ENCODE assay signal across 20 cellular contexts in the genomic region with DNA sequence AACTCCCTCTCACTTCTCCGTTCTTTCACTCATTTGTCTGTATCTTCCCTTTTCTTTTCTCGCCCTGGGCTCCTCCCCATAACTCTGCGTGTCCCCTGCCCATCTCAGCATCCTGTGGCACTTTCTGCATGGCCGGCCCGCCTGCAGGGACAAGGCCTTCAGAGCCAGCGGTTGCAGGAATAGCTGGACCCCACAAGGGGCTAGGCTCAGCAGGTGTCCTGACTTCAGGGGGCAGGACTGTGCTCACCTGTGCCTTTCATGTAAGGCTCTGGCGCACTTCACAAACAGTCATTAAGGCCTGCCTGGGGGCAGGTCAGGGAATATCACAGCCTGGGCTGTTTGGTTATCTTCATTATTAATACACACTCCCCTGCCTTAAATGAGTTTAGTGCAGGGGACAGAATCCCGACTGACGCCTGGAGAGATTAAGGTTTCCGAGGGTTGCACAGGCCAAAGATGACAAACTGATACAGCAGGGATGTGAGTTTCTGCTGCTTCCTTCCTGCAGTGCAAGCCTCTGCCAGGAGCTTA.
DNase-seq lines count a peak whose midpoint lies in the region; ATAC-seq and TF ChIP-seq lines count a peak whose summit lies in the region.
"Had no signal": no experiment of that assay in that cellular context is flagged by ENCODE, and none has a peak within 500 bp of the region (broad histone marks: within the 10 kb centered on the region; RNA-seq: fewer than 3 reads in every experiment).

No MANE protein-coding gene starts in this region.

- H3K4me3 ChIP-seq in iPS-11a (ENCODE audit: low read depth, low read length) = peak overlapping the region; percentile 43
- H3K4me3 ChIP-seq in WERI-Rb-1 (ENCODE audit: low read depth, low read length) = no peak overlapping the region

- no peak for ATAC-seq in activated naive CD4-positive, alpha-beta T cell treated with anti-CD3 and anti-CD28 coated beads, Interleukin-2, amount 50 U/mL, for 72 hours
- ATAC-seq: natural killer cell treated with Interleukin-12 subunit alpha and Interleukin-12 subunit beta and Interleukin-15 and Interleukin-18, amount 100 ng/mL, for 72 hours; stimulated activated naive CD8-positive, alpha-beta T cell treated with anti-CD3 and anti-CD28 coated beads, Interleukin-15, Interleukin-2, amounts not matched to agents 100 U/mL and 50 U/mL, for 24 hours had no signal

- TF ChIP-seq CTCF in progenitor cell of endocrine pancreas (IDR thresholded peaks at IDR 0.05; ENCODE audit: unreplicated experiment) (no peak), WERI-Rb-1 (IDR thresholded peaks at IDR 0.05; ENCODE audit: low read depth, low read length) (no peak)

- peaks cover 28% of the 10 kb centered on the region for H3K27me3 ChIP-seq in WERI-Rb-1 (ENCODE audit: insufficient read depth, low read depth, severe bottlenecking)
- H3K27me3 ChIP-seq: Peyer's patch, vagina had no signal

- peaks cover 44% of the 10 kb centered on the region for H3K27me3 Mint-ChIP-seq in progenitor cell of endocrine pancreas

- peak; percentile 17 for DNase-seq in NCI-H146 (lab: John Stamatoyannopoulos, UW)
- no peak for DNase-seq in NCI-H146 treated with DMSO at 0.1 percent for 48 hours (lab: John Stamatoyannopoulos, UW; ENCODE audit: unreplicated experiment)
- peak; percentile 60 for DNase-seq in NCI-H748 treated with DMSO at 0.1 percent for 48 hours (lab: John Stamatoyannopoulos, UW)
- DNase-seq in progenitor cell of endocrine pancreas (ENCODE audit: low spot score, unreplicated experiment) = peak; percentile 21
- no peak for DNase-seq in activated naive CD4-positive, alpha-beta T cell treated with anti-CD3 and anti-CD28 coated beads, Interleukin-2, amount 50 U/mL, for 72 hours (ENCODE audit: low spot score in 2 of 2)
- no peak for DNase-seq in WERI-Rb-1
- no peak for DNase-seq in erythroblast (lab: John Stamatoyannopoulos, UW)
- DNase-seq: activated CD4-positive, alpha-beta T cell treated with anti-CD3 and anti-CD28 coated beads for 4 hours; activated T-cell treated with anti-CD3 and anti-CD28 coated beads, Interleukin-2, amount 50 U/mL, for 24 hours; NCI-H1048; Peyer's patch; stimulated activated naive CD8-positive, alpha-beta T cell treated with anti-CD3 and anti-CD28 coated beads, Interleukin-15, Interleukin-2, amounts not matched to agents 100 U/mL and 50 U/mL, for 24 hours had no signal

- peak overlapping the region; percentile 34 for H3K27ac Mint-ChIP-seq in progenitor cell of endocrine pancreas
- no peak overlapping the region for H3K27ac Mint-ChIP-seq in activated naive CD4-positive, alpha-beta T cell treated with anti-CD3 and anti-CD28 coated beads, Interleukin-2, amount 50 U/mL, for 72 hours
- H3K27ac Mint-ChIP-seq: activated T-cell treated with anti-CD3 and anti-CD28 coated beads, Interleukin-2, amount 50 U/mL, for 24 hours; natural killer cell treated with Interleukin-12 subunit alpha and Interleukin-12 subunit beta and Interleukin-15 and Interleukin-18, amount 100 ng/mL, for 72 hours; T-helper 1 cell treated with Interleukin-12 subunit alpha and Interleukin-12 subunit beta and Interleukin-4 antibody, amounts not matched to agents 30 μg/mL and 1 μg/mL, for 36 hours had no signal

- H3K9me3 Mint-ChIP-seq in progenitor cell of endocrine pancreas (ENCODE audit: low read depth) = no peaks in the 10 kb centered on the region
- H3K9me3 Mint-ChIP-seq in activated naive CD4-positive, alpha-beta T cell treated with anti-CD3 and anti-CD28 coated beads, Interleukin-2, amount 50 U/mL, for 72 hours = peaks cover 10 to 19% of the 10 kb centered on the region in 2 donors
- H3K9me3 Mint-ChIP-seq: activated T-cell treated with anti-CD3 and anti-CD28 coated beads, Interleukin-2, amount 50 U/mL, for 24 hours; T-helper 1 cell treated with Interleukin-12 subunit alpha and Interleukin-12 subunit beta and Interleukin-4 antibody, amounts not matched to agents 30 μg/mL and 1 μg/mL, for 36 hours had no signal

- peak overlapping the region; percentile 2 for H3K4me3 Mint-ChIP-seq in progenitor cell of endocrine pancreas (ENCODE audit: low read depth)
- H3K4me3 Mint-ChIP-seq: activated T-cell treated with anti-CD3 and anti-CD28 coated beads, Interleukin-2, amount 50 U/mL, for 24 hours; natural killer cell treated with Interleukin-12 subunit alpha and Interleukin-12 subunit beta and Interleukin-15 and Interleukin-18, amount 100 ng/mL, for 72 hours; T-helper 1 cell treated with Interleukin-12 subunit alpha and Interleukin-12 subunit beta and Interleukin-4 antibody, amounts not matched to agents 30 μg/mL and 1 μg/mL, for 36 hours had no signal

- no peak overlapping the region for H3K27ac ChIP-seq in WERI-Rb-1
- H3K27ac ChIP-seq: esophagus muscularis mucosa, vagina had no signal

- no peaks in the 10 kb centered on the region for H3K36me3 ChIP-seq in WERI-Rb-1
- H3K36me3 ChIP-seq: esophagus muscularis mucosa, heart right ventricle, Peyer's patch, vagina had no signal

- H3K4me1 Mint-ChIP-seq in progenitor cell of endocrine pancreas (ENCODE audit: low read depth) = peaks cover 33% of the 10 kb centered on the region

- H3K9me3 ChIP-seq in WERI-Rb-1 (ENCODE audit: severe bottlenecking) = peaks cover 4% of the 10 kb centered on the region
- H3K9me3 ChIP-seq: A549, esophagus muscularis mucosa, heart right ventricle, Peyer's patch, vagina had no signal

- no peaks in the 10 kb centered on the region for H3K36me3 Mint-ChIP-seq in progenitor cell of endocrine pancreas (ENCODE audit: insufficient read depth)
- peaks cover 0 to 13% of the 10 kb centered on the region in 2 donors for H3K36me3 Mint-ChIP-seq in activated naive CD4-positive, alpha-beta T cell treated with anti-CD3 and anti-CD28 coated beads, Interleukin-2, amount 50 U/mL, for 72 hours
- H3K36me3 Mint-ChIP-seq: IgD-negative memory B cell; natural killer cell treated with Interleukin-12 subunit alpha and Interleukin-12 subunit beta and Interleukin-15 and Interleukin-18, amount 100 ng/mL, for 72 hours had no signal

- TF ChIP-seq POLR2A in erythroblast (IDR thresholded peaks at IDR 0.05; ENCODE audit: low read length) = no peak

Comparison
In these comparisons a context has a peak if more than half of its experiments do, and no peak if none do; other contexts are left out.
1. DNase-seq: peak in NCI-H146 (single experiment), NCI-H748 treated with DMSO at 0.1 percent for 48 hours (single experiment) and progenitor cell of endocrine pancreas (single experiment); none in NCI-H146 treated with DMSO at 0.1 percent for 48 hours (single experiment), activated naive CD4-positive, alpha-beta T cell treated with anti-CD3 and anti-CD28 coated beads, Interleukin-2, amount 50 U/mL, for 72 hours (0 of 2), WERI-Rb-1 (single experiment) and erythroblast (0 of 2).